ENCODE assay signal across 1 cellular context in the genomic region with DNA sequence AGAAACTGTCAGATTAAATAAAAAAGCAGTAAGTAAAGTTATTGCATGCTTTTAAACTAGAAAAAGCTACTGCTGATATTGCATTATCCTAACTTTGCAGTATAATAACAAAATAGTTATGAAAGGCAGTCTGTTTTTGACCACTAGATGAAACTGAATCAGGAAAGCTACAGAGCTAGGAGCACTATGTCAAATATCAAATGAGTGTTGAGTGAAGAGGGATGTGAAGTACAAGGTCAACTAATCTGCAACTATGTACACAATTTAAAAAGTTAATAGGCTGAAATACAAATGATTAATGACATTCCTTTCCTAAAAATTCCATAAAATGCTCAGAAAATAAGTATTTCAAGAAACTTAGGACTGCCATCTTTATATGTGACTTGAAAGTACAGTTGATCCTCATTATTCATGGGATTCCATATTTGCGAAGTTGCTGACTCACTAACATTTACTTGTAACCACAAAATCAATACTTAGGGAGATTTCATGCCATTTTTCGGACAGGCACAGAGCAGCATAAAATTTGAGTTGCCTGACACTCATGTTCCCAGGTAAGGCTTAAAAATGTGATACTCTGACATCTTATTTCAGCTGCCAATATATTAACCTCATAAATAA.
TF ChIP-seq lines count a peak whose summit lies in the region.

No MANE protein-coding gene starts in this region.

TF ChIP-seq in HCT116, 20 proteins besides CTCF, POLR2A, EP300 and RAD21 (continued from another document):
- TF ChIP-seq, protein P1, sequence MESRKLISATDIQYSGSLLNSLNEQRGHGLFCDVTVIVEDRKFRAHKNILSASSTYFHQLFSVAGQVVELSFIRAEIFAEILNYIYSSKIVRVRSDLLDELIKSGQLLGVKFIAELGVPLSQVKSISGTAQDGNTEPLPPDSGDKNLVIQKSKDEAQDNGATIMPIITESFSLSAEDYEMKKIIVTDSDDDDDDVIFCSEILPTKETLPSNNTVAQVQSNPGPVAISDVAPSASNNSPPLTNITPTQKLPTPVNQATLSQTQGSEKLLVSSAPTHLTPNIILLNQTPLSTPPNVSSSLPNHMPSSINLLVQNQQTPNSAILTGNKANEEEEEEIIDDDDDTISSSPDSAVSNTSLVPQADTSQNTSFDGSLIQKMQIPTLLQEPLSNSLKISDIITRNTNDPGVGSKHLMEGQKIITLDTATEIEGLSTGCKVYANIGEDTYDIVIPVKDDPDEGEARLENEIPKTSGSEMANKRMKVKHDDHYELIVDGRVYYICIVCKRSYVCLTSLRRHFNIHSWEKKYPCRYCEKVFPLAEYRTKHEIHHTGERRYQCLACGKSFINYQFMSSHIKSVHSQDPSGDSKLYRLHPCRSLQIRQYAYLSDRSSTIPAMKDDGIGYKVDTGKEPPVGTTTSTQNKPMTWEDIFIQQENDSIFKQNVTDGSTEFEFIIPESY (IDR thresholded peaks at IDR 0.05; ENCODE audit: extremely low read depth, insufficient replicate concordance, low read length), result no peak
- TF ChIP-seq JUND (IDR thresholded peaks at IDR 0.05) (0 out of 2 replicates have a peak, but pooled peaks have one; percentile 40), ZNF274 (IDR thresholded peaks at IDR 0.05; ENCODE audit: low read depth, low read length) (no peak), SRF (IDR thresholded peaks at IDR 0.05; ENCODE audit: low read depth) (peak; percentile 51; the same call in 1 of the 2 replicates)
- TF ChIP-seq, protein P2, sequence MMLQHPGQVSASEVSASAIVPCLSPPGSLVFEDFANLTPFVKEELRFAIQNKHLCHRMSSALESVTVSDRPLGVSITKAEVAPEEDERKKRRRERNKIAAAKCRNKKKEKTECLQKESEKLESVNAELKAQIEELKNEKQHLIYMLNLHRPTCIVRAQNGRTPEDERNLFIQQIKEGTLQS (IDR thresholded peaks at IDR 0.05), result no peak
